ENCODE assay signal across 8 cellular contexts in genomic region chr1:79353224-79353623, GRCh38.
DNase-seq lines count a peak whose midpoint lies in the region; ATAC-seq and TF ChIP-seq lines count a peak whose summit lies in the region.

No MANE protein-coding gene starts in this region.

- H3K4me1 Mint-ChIP-seq in stimulated activated naive CD8-positive, alpha-beta T cell treated with anti-CD3 and anti-CD28 coated beads, Interleukin-15, amount 100 ng/mL, for 72 hours, result no peaks in the 10 kb centered on the region

- no peaks in the 10 kb centered on the region for H3K27me3 Mint-ChIP-seq in stimulated activated naive CD8-positive, alpha-beta T cell treated with anti-CD3 and anti-CD28 coated beads, Interleukin-15, amount 100 ng/mL, for 72 hours

- no peaks in the 10 kb centered on the region for H3K36me3 ChIP-seq in kidney epithelial cell (ENCODE audit: control insufficient read depth, insufficient read depth, low read length)

- no peak overlapping the region for H3K4me3 Mint-ChIP-seq in stimulated activated naive CD8-positive, alpha-beta T cell treated with anti-CD3 and anti-CD28 coated beads, Interleukin-15, amount 100 ng/mL, for 72 hours

- TF ChIP-seq CTCF in VCaP (conservative IDR thresholded peaks at IDR 0.05) (peak; percentile 73), kidney epithelial cell (IDR thresholded peaks at IDR 0.05; ENCODE audit: insufficient read depth, low read length, poor library complexity, severe bottlenecking) (peak; percentile 55)

- H3K27me3 ChIP-seq in kidney epithelial cell (ENCODE audit: control insufficient read depth, insufficient read depth, low read length), result no peaks in the 10 kb centered on the region

- DNase-seq in SIG-M5 treated with dmso at 0.1 percent for 504 hours (lab: John Stamatoyannopoulos, UW; ENCODE audit: unreplicated experiment) (peak; percentile 1), SIG-M5 (lab: John Stamatoyannopoulos, UW) (no peak), kidney epithelial cell (ENCODE audit: low read depth) (no peak)
- no peak for DNase-seq in stimulated activated naive CD8-positive, alpha-beta T cell treated with anti-CD3 and anti-CD28 coated beads, Interleukin-15, amount 100 ng/mL, for 72 hours
- no peak for DNase-seq in activated CD4-positive, alpha-beta T cell treated with anti-CD3 and anti-CD28 coated beads, Interleukin-2, amount 50 U/mL, for 1 hour

- H3K4me3 ChIP-seq in kidney epithelial cell (ENCODE audit: low read depth, low read length), result no peak overlapping the region

- H3K27ac Mint-ChIP-seq in stimulated activated naive CD8-positive, alpha-beta T cell treated with anti-CD3 and anti-CD28 coated beads, Interleukin-15, amount 100 ng/mL, for 72 hours, result no peak overlapping the region

- H3K27ac ChIP-seq in VCaP, result no peak overlapping the region

- peak; percentile 61 for ATAC-seq in HG03378 (IDR thresholded peaks at IDR 0.05; ENCODE audit: unreplicated experiment)
- no peak for ATAC-seq in HG03175 (IDR thresholded peaks at IDR 0.05; ENCODE audit: unreplicated experiment)
- ATAC-seq in stimulated activated naive CD8-positive, alpha-beta T cell treated with anti-CD3 and anti-CD28 coated beads, Interleukin-15, amount 100 ng/mL, for 72 hours, result no peak

- H3K9me3 Mint-ChIP-seq in stimulated activated naive CD8-positive, alpha-beta T cell treated with anti-CD3 and anti-CD28 coated beads, Interleukin-15, amount 100 ng/mL, for 72 hours, result no peaks in the 10 kb centered on the region
